ENCODE assay signal across 23 cellular contexts in the genomic region with DNA sequence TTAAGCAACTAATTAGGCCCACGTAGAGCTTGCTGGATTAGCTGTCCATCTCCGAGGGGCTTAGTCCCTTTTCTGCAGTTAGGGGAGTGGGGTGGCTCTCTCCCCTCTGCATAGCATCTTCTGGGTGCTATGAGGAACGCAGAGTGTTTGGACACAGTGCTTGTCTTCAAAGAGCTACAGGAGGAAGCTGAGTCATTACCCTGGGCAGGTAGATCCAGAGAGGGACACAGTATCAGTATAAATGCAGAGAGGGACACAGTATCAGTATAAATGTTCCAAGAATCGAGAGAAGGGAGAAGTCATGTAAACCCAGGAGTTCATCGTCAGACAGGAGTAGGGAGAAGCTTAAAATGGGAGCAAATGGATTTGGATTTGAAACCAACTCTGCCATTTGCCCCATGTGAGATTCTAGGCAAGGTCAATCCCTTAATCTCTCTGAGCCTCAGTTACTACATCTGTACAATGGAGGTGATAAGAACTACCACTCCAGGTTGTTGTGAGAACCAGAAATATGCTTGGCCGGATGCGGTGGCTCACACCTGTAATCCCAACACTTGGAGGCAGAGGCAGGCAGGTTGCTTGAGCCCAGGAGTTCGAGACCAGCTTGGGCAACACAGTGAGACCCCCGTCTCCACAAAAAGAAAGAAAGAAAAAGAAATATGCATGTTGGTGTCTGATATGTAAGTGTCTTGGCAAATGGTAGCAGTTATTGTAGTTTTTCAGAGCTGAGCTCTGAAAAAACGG. TPM values are rescaled to one million over a fixed set of nuclear protein-coding genes. Genes with fewer than 3 reads are reported as not detected.
A peak's percentile ranks its signal among the peaks of the same experiment; 100 is the strongest.
DNase-seq lines count a peak whose midpoint lies in the region; ATAC-seq, FAIRE-seq and TF ChIP-seq lines count a peak whose summit lies in the region.
"Had no signal": no experiment of that assay in that cellular context is flagged by ENCODE, and none has a peak within 500 bp of the region (broad histone marks: within the 10 kb centered on the region; RNA-seq: fewer than 3 reads in every experiment).

No MANE protein-coding gene starts in this region.

- H3K27ac ChIP-seq in HepG2 (ENCODE audit: extremely low read length, insufficient read depth, low read length) (no peak overlapping the region), right lobe of liver (no peak overlapping the region), kidney (ENCODE audit: low read depth in 2 of 2, low read length in 2 of 2) (no peak overlapping the region), vagina (no peak overlapping the region)
- H3K27ac ChIP-seq: RWPE1, SJCRH30 had no signal

- no peaks in the 10 kb centered on the region for H3K9me3 ChIP-seq in HepG2 (ENCODE audit: low read length)
- H3K9me3 ChIP-seq in right lobe of liver: no peaks in the 10 kb centered on the region
- no peaks in the 10 kb centered on the region for H3K9me3 ChIP-seq in kidney (ENCODE audit: control insufficient read depth in 1 of 2, low read length in 2 of 2)
- no peaks in the 10 kb centered on the region for H3K9me3 ChIP-seq in vagina
- H3K9me3 ChIP-seq: SJCRH30 had no signal

- TF ChIP-seq CTCF in HepG2 (CRISPR knock-in tag; IDR thresholded peaks at IDR 0.05) (no peak), right lobe of liver (IDR thresholded peaks at IDR 0.05) (no peak), bronchial epithelial cell (IDR thresholded peaks at IDR 0.05; ENCODE audit: insufficient read depth, low read length, severe bottlenecking) (no peak), kidney (IDR thresholded peaks at IDR 0.05; ENCODE audit: borderline replicate concordance, extremely low read depth, insufficient read depth) (no peak), vagina (IDR thresholded peaks at IDR 0.05) (no peak)

- WGBS in HepG2 (ENCODE audit: low lambda C conversion rate): 17% methylated on average over 10 of the region's 10 CpGs
- WGBS in right lobe of liver (ENCODE audit: insufficient coverage, low coverage, low lambda C conversion rate, missing lambda C conversion rate): 64% methylated on average over 10 of the region's 10 CpGs

- intact Hi-C loops in HepG2 (cut with micrococcal nuclease; ENCODE audit: unreplicated experiment) (loop anchor here (5.0 kb wide), 1 partner anchor 130 kb away; no protein-coding TSS in a partner anchor), right lobe of liver (cut with DNase I) (loop anchor here in 1 of 2 donors (5.0 kb wide), 1 partner anchor 270 kb away; no protein-coding TSS in a partner anchor), kidney (cut with DNase I) (loop anchor here (5.0 kb wide), 1 partner anchor 265 kb away; no protein-coding TSS in a partner anchor), vagina (cut with DNase I) (no loop called here)

- peaks cover 43% of the 10 kb centered on the region for H3K4me1 ChIP-seq in HepG2 (ENCODE audit: insufficient read depth, low read length)
- no peaks in the 10 kb centered on the region for H3K4me1 ChIP-seq in right lobe of liver
- no peaks in the 10 kb centered on the region for H3K4me1 ChIP-seq in kidney (ENCODE audit: control insufficient read depth in 1 of 2, insufficient read depth in 1 of 2, low read depth in 1 of 2, low read length in 2 of 2)
- H3K4me1 ChIP-seq in vagina: peaks cover 7% of the 10 kb centered on the region

- FAIRE-seq in HepG2 (lab: Jason Lieb, UNC) (no peak), bronchial epithelial cell (lab: Jason Lieb, UNC) (no peak), kidney (lab: Jason Lieb, UNC) (no peak), H54 (lab: Jason Lieb, UNC) (no peak)
- FAIRE-seq: GM12891, GM18507 had no signal

- no peak for TF ChIP-seq POLR2A in HepG2 (IDR thresholded peaks at IDR 0.05; ENCODE audit: insufficient read depth in 1 of 2, low read depth in 2 of 2, low read length in 2 of 2)
- no peak for TF ChIP-seq POLR2A in right lobe of liver (IDR thresholded peaks at IDR 0.05)
- TF ChIP-seq POLR2A in vagina (IDR thresholded peaks at IDR 0.05): no peak
- TF ChIP-seq POLR2A in H54 (IDR thresholded peaks at IDR 0.05; ENCODE audit: low read depth, low read length): no peak

- DNase-seq in HepG2 (ENCODE audit: low spot score) (no peak), right lobe of liver (no peak), bronchial epithelial cell (ENCODE audit: low read depth) (peak; percentile 26), kidney (peak; percentile 29), NCI-H2196 treated with DMSO at 0.1 percent for 48 hours (lab: John Stamatoyannopoulos, UW; ENCODE audit: unreplicated experiment) (no peak), vagina (ENCODE audit: extremely low spot score in 2 of 2) (no peak), putamen (ENCODE audit: low spot score) (no peak), H54 (ENCODE audit: insufficient read length, low spot score) (no peak)
- DNase-seq: CD4-positive, alpha-beta memory T cell; DND-41; GDM1; IMR-90; NCI-H187 treated with DMSO at 0.1 percent for 48 hours; NCI-H446; NCI-H69; OCI-M1; SJCRH30 had no signal

- no peaks in the 10 kb centered on the region for H4K20me1 ChIP-seq in HepG2 (ENCODE audit: insufficient read depth, low read length)

- in situ Hi-C loops in HepG2 (cut with HindIII; ENCODE audit: extremely low pct_ligation_motif_present, low pct_unique_long_range_greater_than_20kb): no loop called here

- no peak overlapping the region for H2AFZ ChIP-seq in HepG2 (ENCODE audit: low read length)

- H3K36me3 ChIP-seq in HepG2 (replicated peaks in 1 of 2; ENCODE audit: control insufficient read depth in 1 of 2, insufficient read depth in 2 of 2, low read length in 2 of 2) (no peaks in the 10 kb centered on the region), right lobe of liver (no peaks in the 10 kb centered on the region), bronchial epithelial cell (ENCODE audit: control insufficient read depth, insufficient read depth, low read length) (no peaks in the 10 kb centered on the region), kidney (ENCODE audit: control insufficient read depth in 1 of 2, insufficient read depth in 2 of 2, low read length in 2 of 2) (no peaks in the 10 kb centered on the region), vagina (no peaks in the 10 kb centered on the region)
- H3K36me3 ChIP-seq: SJCRH30 had no signal

- no peak overlapping the region for H3K9ac ChIP-seq in HepG2 (ENCODE audit: insufficient read depth, low read depth, low read length)
- no peak overlapping the region for H3K9ac ChIP-seq in kidney (ENCODE audit: low read length in 2 of 2)

- TF ChIP-seq RAD21 in HepG2 (CRISPR knock-in tag; IDR thresholded peaks at IDR 0.05): no peak

- POLR2A ChIA-PET in HepG2 (lab: Yijun Ruan, JAX): no interaction called here

- no TSS peak for BruUV-seq in HepG2 (replicated peaks; lab: Mats Ljungman, UMichigan)

- no peaks in the 10 kb centered on the region for H3K79me2 ChIP-seq in HepG2 (ENCODE audit: insufficient read depth, low read length)

- ATAC-seq in HepG2 (no peak), right lobe of liver (no peak)

- H3K4me3 ChIP-seq in HepG2 (replicated peaks in 1 of 3; ENCODE audit: insufficient read depth in 1 of 3, low read depth in 2 of 3, low read length in 3 of 3): peak overlapping the region in 1 of 3 experiments; percentile 8; a peak in 1 of 6 replicates
- H3K4me3 ChIP-seq in right lobe of liver: no peak overlapping the region
- no peak overlapping the region for H3K4me3 ChIP-seq in bronchial epithelial cell (ENCODE audit: low read depth, low read length)
- no peak overlapping the region for H3K4me3 ChIP-seq in kidney (ENCODE audit: low read length in 2 of 2)
- H3K4me3 ChIP-seq in vagina: no peak overlapping the region
- H3K4me3 ChIP-seq: SJCRH30 had no signal

- H3K27me3 ChIP-seq in HepG2 (ENCODE audit: control insufficient read depth in 1 of 2, insufficient read depth in 2 of 2, low read length in 2 of 2): peaks cover 5 to 27% of the 10 kb centered on the region in 2 experiments; a peak in 4 of 5 replicates
- H3K27me3 ChIP-seq in right lobe of liver: no peaks in the 10 kb centered on the region
- peaks cover 2% of the 10 kb centered on the region for H3K27me3 ChIP-seq in bronchial epithelial cell (ENCODE audit: control insufficient read depth, insufficient read depth, low read length)
- no peaks in the 10 kb centered on the region for H3K27me3 ChIP-seq in vagina
- H3K27me3 ChIP-seq: SJCRH30 had no signal

- CTCF ChIA-PET in HepG2 (lab: Yijun Ruan, JAX; ENCODE audit: low intra/inter-chr PET ratio, low total read pairs): interaction anchor here (4.8 kb wide), 1 partner anchor 267 kb away, joined by 58 read pairs; no protein-coding TSS in a partner anchor

- peak overlapping the region; percentile 55 for H3K4me2 ChIP-seq in HepG2 (ENCODE audit: low read depth, low read length)

- TF ChIP-seq EP300 in HepG2 (IDR thresholded peaks at IDR 0.05; ENCODE audit: low read depth in 2 of 2, low read length in 2 of 2) (no peak), HepG2 (CRISPR knock-in tag; IDR thresholded peaks at IDR 0.05; ENCODE audit: borderline replicate concordance) (no peak)

RNA-seq across cellular contexts. Expression of gene GHRH, which starts 5.5 kb away (rescaled TPM):
- total RNA-seq in HepG2 (2016; rRNA removed; fragmentation: Illumina TruSeq; extraction: Trizol) (not detected in 2 replicates), right lobe of liver (not detected), bronchial epithelial cell (not detected in 2 replicates), kidney (not detected), vagina (not detected)
- total RNA-seq in HepG2 (2016; cell fraction: cytosol; rRNA removed; fragmentation: Illumina TruSeq; extraction: Trizol; ENCODE audit: low read depth): not detected in 2 replicates
- total RNA-seq in HepG2 (2016; cell fraction: insoluble cytoplasmic fraction; rRNA removed; fragmentation: Illumina TruSeq; extraction: Trizol): not detected in 2 replicates
- total RNA-seq in HepG2 (2016; cell fraction: membrane; rRNA removed; fragmentation: Illumina TruSeq; extraction: Trizol): not detected in 2 replicates
- not detected in 2 replicates for total RNA-seq in HepG2 (2016; cell fraction: nucleus; rRNA removed; fragmentation: Illumina TruSeq; extraction: Trizol)
- polyA plus RNA-seq in HepG2 (2011; rRNA removed) (not detected in 2 replicates), kidney (ENCODE audit: insufficient read depth, low read depth, low replicate concordance) (not detected)
- not detected in 2 replicates for polyA plus RNA-seq in HepG2 (2011; cell fraction: cytosol; rRNA removed)
- polyA plus RNA-seq in HepG2 (2011; cell fraction: nucleus; rRNA removed): not detected in 2 replicates
- not detected in 2 replicates for polyA plus RNA-seq in HepG2 (2012)
- not detected in 2 replicates for polyA plus RNA-seq in HepG2 (2016; cell fraction: cytosol; fragmentation: Illumina TruSeq; extraction: Trizol; ENCODE audit: low read depth)
- not detected in 2 replicates for polyA plus RNA-seq in HepG2 (2016; cell fraction: insoluble cytoplasmic fraction; fragmentation: Illumina TruSeq; extraction: Trizol; ENCODE audit: low read depth)
- polyA plus RNA-seq in HepG2 (2016; cell fraction: membrane; fragmentation: Illumina TruSeq; extraction: Trizol; ENCODE audit: low read depth): not detected in 2 replicates
- not detected in 2 replicates for polyA plus RNA-seq in HepG2 (2016; cell fraction: nucleus; fragmentation: Illumina TruSeq; extraction: Trizol; ENCODE audit: insufficient read depth, low read depth)
- not detected in 2 replicates for polyA minus RNA-seq in HepG2 (2011; rRNA and poly(A)+ RNA removed; ENCODE audit: low replicate concordance)
- polyA minus RNA-seq in HepG2 (2011; cell fraction: cytosol; rRNA and poly(A)+ RNA removed): not detected in 2 replicates
- polyA minus RNA-seq in HepG2 (2011; cell fraction: nucleus; rRNA and poly(A)+ RNA removed): not detected in 2 replicates
- total RNA-seq: A172; CD4-positive, alpha-beta memory T cell; IMR-90; LHCN-M2; SJCRH30 had no signal
- polyA plus RNA-seq: BJ; CD4-positive, alpha-beta memory T cell; IMR-90 had no signal

RNA-seq across cellular contexts. Expression of gene MANBAL, which starts 22.3 kb away (rescaled TPM):
- total RNA-seq in HepG2 (2016; rRNA removed; fragmentation: Illumina TruSeq; extraction: Trizol) (16.5 and 18.6 TPM in 2 replicates), right lobe of liver (10 to 100 TPM; 11.4 to 16.0 (median 12.8) TPM), bronchial epithelial cell (14.8 and 21.1 TPM in 2 replicates), kidney (45.7 TPM), vagina (54.3 TPM)
- 10.8 and 15.2 TPM in 2 replicates for total RNA-seq in HepG2 (2016; cell fraction: cytosol; rRNA removed; fragmentation: Illumina TruSeq; extraction: Trizol; ENCODE audit: low read depth)
- total RNA-seq in HepG2 (2016; cell fraction: insoluble cytoplasmic fraction; rRNA removed; fragmentation: Illumina TruSeq; extraction: Trizol): 15.1 and 16.2 TPM in 2 replicates
- 25.3 and 29.5 TPM in 2 replicates for total RNA-seq in HepG2 (2016; cell fraction: membrane; rRNA removed; fragmentation: Illumina TruSeq; extraction: Trizol)
- 15.3 and 19.6 TPM in 2 replicates for total RNA-seq in HepG2 (2016; cell fraction: nucleus; rRNA removed; fragmentation: Illumina TruSeq; extraction: Trizol)
- polyA plus RNA-seq in HepG2 (2011; rRNA removed) (70.2 and 74.1 TPM in 2 replicates), kidney (ENCODE audit: insufficient read depth, low read depth, low replicate concordance) (93.3 TPM)
- polyA plus RNA-seq in HepG2 (2011; cell fraction: cytosol; rRNA removed): 93.3 and 98.4 TPM in 2 replicates
- 35.2 and 44.3 TPM in 2 replicates for polyA plus RNA-seq in HepG2 (2011; cell fraction: nucleus; rRNA removed)
- 45.7 and 46.8 TPM in 2 replicates for polyA plus RNA-seq in HepG2 (2012)
- polyA plus RNA-seq in HepG2 (2016; cell fraction: cytosol; fragmentation: Illumina TruSeq; extraction: Trizol; ENCODE audit: low read depth): 48.1 and 71.4 TPM in 2 replicates
- 55.8 and 57.5 TPM in 2 replicates for polyA plus RNA-seq in HepG2 (2016; cell fraction: insoluble cytoplasmic fraction; fragmentation: Illumina TruSeq; extraction: Trizol; ENCODE audit: low read depth)
- polyA plus RNA-seq in HepG2 (2016; cell fraction: membrane; fragmentation: Illumina TruSeq; extraction: Trizol; ENCODE audit: low read depth): 67.6 and 91.3 TPM in 2 replicates
- polyA plus RNA-seq in HepG2 (2016; cell fraction: nucleus; fragmentation: Illumina TruSeq; extraction: Trizol; ENCODE audit: insufficient read depth, low read depth): 68.3 and 69.5 TPM in 2 replicates
- 47.1 and 62.0 TPM in 2 replicates for polyA minus RNA-seq in HepG2 (2011; rRNA and poly(A)+ RNA removed; ENCODE audit: low replicate concordance)
- 11.5 and 14.7 TPM in 2 replicates for polyA minus RNA-seq in HepG2 (2011; cell fraction: cytosol; rRNA and poly(A)+ RNA removed)
- polyA minus RNA-seq in HepG2 (2011; cell fraction: nucleus; rRNA and poly(A)+ RNA removed): 7.6 and 12.7 TPM in 2 replicates

Comparison
In these comparisons a context has a peak if more than half of its experiments do, and no peak if none do; other contexts are left out.
1. DNase-seq: peak in bronchial epithelial cell (single experiment) and kidney (single experiment); none in HepG2 (single experiment), right lobe of liver (0 of 3), NCI-H2196 treated with DMSO at 0.1 percent for 48 hours (single experiment), vagina (0 of 2), putamen (single experiment) and H54 (single experiment).